9 cellular contexts compared by ENCODE assay signal in the genomic region with DNA sequence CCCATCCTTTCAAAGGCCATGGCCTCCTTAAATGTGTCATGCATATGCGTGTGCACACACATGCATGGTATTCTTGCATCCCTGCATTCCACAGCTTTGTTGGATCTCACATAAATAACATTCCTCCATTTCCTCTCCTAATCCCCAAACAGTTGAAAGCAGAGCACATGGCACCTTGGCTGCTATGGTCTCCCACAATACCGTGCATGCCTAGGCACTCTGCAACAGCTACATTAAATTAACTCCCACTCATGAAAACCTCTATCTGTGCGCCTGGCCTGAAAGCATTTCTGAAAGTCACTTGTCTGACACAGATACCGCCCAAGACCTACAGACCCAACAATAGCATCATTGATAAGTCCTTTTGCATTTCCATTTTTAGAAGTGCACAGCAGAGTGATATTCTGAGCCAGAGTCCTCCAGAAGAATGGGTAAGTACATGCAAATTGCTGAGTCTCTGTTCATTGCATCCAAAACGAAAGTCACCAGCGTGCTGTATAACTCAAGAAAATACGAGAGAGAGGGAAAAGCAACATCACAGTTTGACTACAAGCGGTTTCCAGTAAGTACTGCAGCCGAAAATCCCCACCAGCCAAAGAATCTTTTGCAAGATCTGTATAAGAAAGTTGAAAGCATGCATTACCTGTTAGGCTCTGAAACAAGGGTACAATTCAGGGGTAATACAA. TPM values are rescaled to one million over a fixed set of nuclear protein-coding genes. Genes with fewer than 3 reads are reported as not detected.
DNase-seq lines count a peak whose midpoint lies in the region; ATAC-seq and TF ChIP-seq lines count a peak whose summit lies in the region.
"Had no signal": no experiment of that assay in that cellular context is flagged by ENCODE, and none has a peak within 500 bp of the region (broad histone marks: within the 10 kb centered on the region; RNA-seq: fewer than 3 reads in every experiment).

No MANE protein-coding gene starts in this region.

- peaks cover 42% of the 10 kb centered on the region for H3K36me3 Mint-ChIP-seq in activated T-helper 2 cell treated with anti-CD3 and anti-CD28 coated beads, Interferon-gamma antibody, Interleukin-2, Interleukin-4, amounts not matched to agents 10 μg/mL and 5 μg/mL and 100 μg/mL, durations not matched to agents 14 hours and 24 hours and 36 hours (ENCODE audit: low read depth)
- H3K36me3 Mint-ChIP-seq in neural crest cell (ENCODE audit: low read depth) = no peaks in the 10 kb centered on the region

- peak overlapping the region; percentile 100 for H3K27ac Mint-ChIP-seq in activated T-helper 2 cell treated with anti-CD3 and anti-CD28 coated beads, Interferon-gamma antibody, Interleukin-2, Interleukin-4, amounts not matched to agents 10 μg/mL and 5 μg/mL and 100 μg/mL, durations not matched to agents 14 hours and 24 hours and 36 hours
- peak overlapping the region; percentile 39 for H3K27ac Mint-ChIP-seq in neural crest cell (ENCODE audit: unreplicated experiment)

- TF ChIP-seq CTCF in neural crest cell (conservative IDR thresholded peaks at IDR 0.05) = no peak

- H3K27me3 Mint-ChIP-seq in activated T-helper 2 cell treated with anti-CD3 and anti-CD28 coated beads, Interferon-gamma antibody, Interleukin-2, Interleukin-4, amounts not matched to agents 10 μg/mL and 5 μg/mL and 100 μg/mL, durations not matched to agents 14 hours and 24 hours and 36 hours (ENCODE audit: low read depth) = no peaks in the 10 kb centered on the region
- no peaks in the 10 kb centered on the region for H3K27me3 Mint-ChIP-seq in neural crest cell (ENCODE audit: low read depth)

- intact Hi-C loops in activated T-helper 2 cell treated with anti-CD3 and anti-CD28 coated beads, Interferon-gamma antibody, Interleukin-2, Interleukin-4, amounts not matched to agents 10 μg/mL and 5 μg/mL and 100 μg/mL, durations not matched to agents 14 hours and 24 hours and 36 hours (cut with micrococcal nuclease) = loop anchor here (1.0 to 10.0 kb wide), 8 partner anchors 13 to 1546 kb away; a partner anchor contains a TSS

- peaks cover 87% of the 10 kb centered on the region for H3K4me1 Mint-ChIP-seq in activated T-helper 2 cell treated with anti-CD3 and anti-CD28 coated beads, Interferon-gamma antibody, Interleukin-2, Interleukin-4, amounts not matched to agents 10 μg/mL and 5 μg/mL and 100 μg/mL, durations not matched to agents 14 hours and 24 hours and 36 hours (ENCODE audit: low read depth)
- H3K4me1 Mint-ChIP-seq in neural crest cell = peaks cover 27% of the 10 kb centered on the region

- DNase-seq in stimulated activated CD4-positive, alpha-beta T cell treated with anti-CD3 and anti-CD28 coated beads, Interleukin-4, amount 100 ng/mL, for 24 hours = peak; percentile 64
- DNase-seq in stimulated activated CD4-positive, alpha-beta T cell treated with anti-CD3 and anti-CD28 coated beads, Interleukin-12 subunit alpha, Interleukin-12 subunit beta, amount 100 ng/mL, for 4 hours = no peak
- peak; percentile 38 for DNase-seq in activated T-helper 2 cell treated with anti-CD3 and anti-CD28 coated beads, Interferon-gamma antibody, Interleukin-2, Interleukin-4, amounts not matched to agents 10 μg/mL and 5 μg/mL and 100 μg/mL, durations not matched to agents 14 hours and 24 hours and 36 hours (ENCODE audit: low spot score)
- DNase-seq in neural crest cell (ENCODE audit: low read depth, low spot score) (no peak), HUDEP-2 (lab: John Stamatoyannopoulos, UW; ENCODE audit: unreplicated experiment in 76 of 76) (no peak), SKM-1 treated with dmso at 0.1 percent for 144 hours (lab: John Stamatoyannopoulos, UW; ENCODE audit: unreplicated experiment) (no peak), NCI-H1092 (lab: John Stamatoyannopoulos, UW) (no peak)

- H3K9me3 Mint-ChIP-seq in activated T-helper 2 cell treated with anti-CD3 and anti-CD28 coated beads, Interferon-gamma antibody, Interleukin-2, Interleukin-4, amounts not matched to agents 10 μg/mL and 5 μg/mL and 100 μg/mL, durations not matched to agents 14 hours and 24 hours and 36 hours = peaks cover 8% of the 10 kb centered on the region
- peaks cover 2% of the 10 kb centered on the region for H3K9me3 Mint-ChIP-seq in neural crest cell

- peak; percentile 74 for ATAC-seq in HG03045 (IDR thresholded peaks at IDR 0.05; ENCODE audit: unreplicated experiment)

- peak overlapping the region; percentile 83 for H3K4me3 Mint-ChIP-seq in activated T-helper 2 cell treated with anti-CD3 and anti-CD28 coated beads, Interferon-gamma antibody, Interleukin-2, Interleukin-4, amounts not matched to agents 10 μg/mL and 5 μg/mL and 100 μg/mL, durations not matched to agents 14 hours and 24 hours and 36 hours (ENCODE audit: low read depth)
- peak overlapping the region; percentile 35 for H3K4me3 Mint-ChIP-seq in neural crest cell

RNA-seq across cellular contexts. Expression of a gene that starts 0.4 kb away (rescaled TPM):
- total RNA-seq in activated T-helper 2 cell treated with anti-CD3 and anti-CD28 coated beads, Interferon-gamma antibody, Interleukin-2, Interleukin-4, amounts not matched to agents 10 μg/mL and 5 μg/mL and 100 μg/mL, durations not matched to agents 14 hours and 24 hours and 36 hours = 19.8 TPM in 2 replicates
- 3.0 and 3.5 TPM in 2 replicates for total RNA-seq in neural crest cell
- total RNA-seq: lung microvascular endothelial cell had no signal

RNA-seq across cellular contexts. Expression of a gene that starts 21.2 kb away (rescaled TPM):
- total RNA-seq in activated T-helper 2 cell treated with anti-CD3 and anti-CD28 coated beads, Interferon-gamma antibody, Interleukin-2, Interleukin-4, amounts not matched to agents 10 μg/mL and 5 μg/mL and 100 μg/mL, durations not matched to agents 14 hours and 24 hours and 36 hours = 0.11 TPM in 1 of 2 replicates, not detected in the other
- total RNA-seq in neural crest cell = not detected in 2 replicates
- total RNA-seq: lung microvascular endothelial cell had no signal

RNA-seq across cellular contexts. Expression of a gene that starts 48.8 kb away (rescaled TPM):
- not detected in 2 replicates for total RNA-seq in activated T-helper 2 cell treated with anti-CD3 and anti-CD28 coated beads, Interferon-gamma antibody, Interleukin-2, Interleukin-4, amounts not matched to agents 10 μg/mL and 5 μg/mL and 100 μg/mL, durations not matched to agents 14 hours and 24 hours and 36 hours
- 13.4 and 14.7 TPM in 2 replicates for total RNA-seq in neural crest cell
- total RNA-seq: lung microvascular endothelial cell had no signal

RNA-seq across cellular contexts. Expression of a gene that starts 50.2 kb away (rescaled TPM):
- 2.1 and 2.3 TPM in 2 replicates for total RNA-seq in activated T-helper 2 cell treated with anti-CD3 and anti-CD28 coated beads, Interferon-gamma antibody, Interleukin-2, Interleukin-4, amounts not matched to agents 10 μg/mL and 5 μg/mL and 100 μg/mL, durations not matched to agents 14 hours and 24 hours and 36 hours
- 4.4 and 4.8 TPM in 2 replicates for total RNA-seq in neural crest cell

Comparison
In these comparisons a context has a peak if more than half of its experiments do, and no peak if none do; other contexts are left out.
1. DNase-seq: peak in stimulated activated CD4-positive, alpha-beta T cell treated with anti-CD3 and anti-CD28 coated beads, Interleukin-4, amount 100 ng/mL, for 24 hours (single experiment) and activated T-helper 2 cell treated with anti-CD3 and anti-CD28 coated beads, Interferon-gamma antibody, Interleukin-2, Interleukin-4, amounts not matched to agents 10 μg/mL and 5 μg/mL and 100 μg/mL, durations not matched to agents 14 hours and 24 hours and 36 hours (single experiment); none in stimulated activated CD4-positive, alpha-beta T cell treated with anti-CD3 and anti-CD28 coated beads, Interleukin-12 subunit alpha, Interleukin-12 subunit beta, amount 100 ng/mL, for 4 hours (single experiment), neural crest cell (single experiment), HUDEP-2 (0 of 76), SKM-1 treated with dmso at 0.1 percent for 144 hours (single experiment) and NCI-H1092 (single experiment).
2. RNA of a gene that starts 48.8 kb away (total RNA-seq): 13.4 to 14.7 TPM in neural crest cell; not detected in activated T-helper 2 cell treated with anti-CD3 and anti-CD28 coated beads, Interferon-gamma antibody, Interleukin-2, Interleukin-4, amounts not matched to agents 10 μg/mL and 5 μg/mL and 100 μg/mL, durations not matched to agents 14 hours and 24 hours and 36 hours; every median in the first group is over 10 times any median in the second.